18 cellular contexts compared by ENCODE assay signal in genomic region chr15:82305621-82306048, GRCh38. TPM values are rescaled to one million over a fixed set of nuclear protein-coding genes. Genes with fewer than 3 reads are reported as not detected.
"Had no signal": no experiment of that assay in that cellular context is flagged by ENCODE, and none has a peak within 500 bp of the region (broad histone marks: within the 10 kb centered on the region; RNA-seq: fewer than 3 reads in every experiment).

No MANE protein-coding gene starts in this region.

- H3K27ac ChIP-seq: colonic mucosa, heart left ventricle, neural progenitor cell, parathyroid adenoma, psoas muscle, uterus had no signal

- H3K27me3 ChIP-seq: colonic mucosa, heart left ventricle, neural progenitor cell, uterus had no signal

- H3K9me3 ChIP-seq: colonic mucosa, psoas muscle, uterus had no signal

- DNase-seq: dermis blood vessel endothelial cell; heart left ventricle; hippocampal formation; left colon; occipital lobe; psoas muscle; retina; small intestine; stimulated activated CD4-positive, alpha-beta T cell treated with anti-CD3 and anti-CD28 coated beads, Interleukin-12 subunit alpha, Interleukin-12 subunit beta, amount 100 ng/mL, for 4 hours; stimulated activated CD4-positive, alpha-beta T cell treated with anti-CD3 and anti-CD28 coated beads, Interleukin-2, amount 100 ng/mL, for 48 hours; trophoblast cell; uterus had no signal

- ATAC-seq: heart left ventricle; left colon; natural killer cell treated with Interleukin-12 subunit alpha and Interleukin-12 subunit beta and Interleukin-15 and Interleukin-18, amount 100 ng/mL, for 72 hours; psoas muscle had no signal

- H3K79me2 ChIP-seq: parathyroid adenoma had no signal

- H2AFZ ChIP-seq: neural progenitor cell, parathyroid adenoma had no signal

- H3K4me1 ChIP-seq: colonic mucosa, neural progenitor cell, parathyroid adenoma, psoas muscle, uterus had no signal

- FAIRE-seq: frontal cortex, small intestine had no signal

- H3K36me3 ChIP-seq: colonic mucosa, heart left ventricle, neural progenitor cell, uterus had no signal

- H3K4me3 ChIP-seq: colonic mucosa, heart left ventricle, neural progenitor cell, psoas muscle, uterus had no signal

- H3K9ac ChIP-seq: neural progenitor cell, parathyroid adenoma had no signal

- H3K4me2 ChIP-seq: neural progenitor cell had no signal

RNA-seq across cellular contexts. Expression of gene SAXO2, which starts 43.0 kb away (rescaled TPM):
- total RNA-seq: glomerular endothelial cell had no signal
